21 cellular contexts compared by ENCODE assay signal in genomic region chr4:72383439-72383838, GRCh38.
"Had no signal": no experiment of that assay in that cellular context is flagged by ENCODE, and none has a peak within 500 bp of the region (broad histone marks: within the 10 kb centered on the region; RNA-seq: fewer than 3 reads in every experiment).

No MANE protein-coding gene starts in this region.

- ATAC-seq: activated CD8-positive, alpha-beta T cell treated with anti-CD3 and anti-CD28 coated beads for 36 hours; activated T-helper 17 cell treated with anti-CD3 and anti-CD28 coated beads, Interleukin-2, amount 50 U/mL, for 72 hours; foreskin keratinocyte; left lobe of liver; natural killer cell treated with Interleukin-12 subunit alpha and Interleukin-12 subunit beta and Interleukin-15 and Interleukin-18, amount 100 ng/mL, for 72 hours; stimulated activated naive B cell treated with anti-CD40 and anti-IgM and Interleukin-4, amounts not matched to agents 10 μg/mL and 1 μg/mL and 100 μg/mL, for 72 hours had no signal

- H3K27me3 ChIP-seq: esophagus muscularis mucosa, foreskin keratinocyte, sigmoid colon had no signal

- H3K36me3 ChIP-seq: esophagus muscularis mucosa, sigmoid colon had no signal

- H3K4me3 Mint-ChIP-seq: activated B cell treated with CpG ODN at 0.5 μM for 24 hours; activated CD8-positive, alpha-beta T cell treated with anti-CD3 and anti-CD28 coated beads for 36 hours; activated naive CD8-positive, alpha-beta T cell treated with anti-CD3 and anti-CD28 coated beads, Interleukin-2, amount 10 ng/mL, durations not matched to agents 7 days and 5 days; activated T-helper 17 cell treated with anti-CD3 and anti-CD28 coated beads, Interleukin-2, amount 50 U/mL, for 72 hours; mesothelial cell of epicardium; natural killer cell treated with Interleukin-12 subunit alpha and Interleukin-12 subunit beta and Interleukin-15 and Interleukin-18, amount 100 ng/mL, for 72 hours; stimulated activated naive B cell treated with anti-CD40 and anti-IgM and Interleukin-4, amounts not matched to agents 10 μg/mL and 1 μg/mL and 100 μg/mL, for 72 hours; T-helper 2 cell treated with Interferon-gamma antibody and Interleukin-4, amounts not matched to agents 5 μg/mL and 100 μg/mL, for 36 hours had no signal

- H3K36me3 Mint-ChIP-seq: activated naive CD8-positive, alpha-beta T cell treated with anti-CD3 and anti-CD28 coated beads, Interleukin-2, amount 10 ng/mL, durations not matched to agents 7 days and 5 days; mesothelial cell of epicardium; natural killer cell treated with Interleukin-12 subunit alpha and Interleukin-12 subunit beta and Interleukin-15 and Interleukin-18, amount 100 ng/mL, for 72 hours; stimulated activated naive B cell treated with anti-CD40 and anti-IgM and Interleukin-4, amounts not matched to agents 10 μg/mL and 1 μg/mL and 100 μg/mL, for 72 hours had no signal

- H3K9me3 ChIP-seq: esophagus muscularis mucosa, sigmoid colon had no signal

- H3K4me1 ChIP-seq: esophagus muscularis mucosa, foreskin keratinocyte, sigmoid colon had no signal

- H3K27ac ChIP-seq: esophagus muscularis mucosa, foreskin keratinocyte, sigmoid colon had no signal

- H3K27me3 Mint-ChIP-seq: activated CD8-positive, alpha-beta T cell treated with anti-CD3 and anti-CD28 coated beads for 36 hours; activated naive CD8-positive, alpha-beta T cell treated with anti-CD3 and anti-CD28 coated beads, Interleukin-2, amount 10 ng/mL, durations not matched to agents 7 days and 5 days; activated T-helper 17 cell treated with anti-CD3 and anti-CD28 coated beads, Interleukin-2, amount 50 U/mL, for 72 hours; natural killer cell treated with Interleukin-12 subunit alpha and Interleukin-12 subunit beta and Interleukin-15 and Interleukin-18, amount 100 ng/mL, for 72 hours; stimulated activated naive B cell treated with anti-CD40 and anti-IgM and Interleukin-4, amounts not matched to agents 10 μg/mL and 1 μg/mL and 100 μg/mL, for 72 hours had no signal

- H3K4me1 Mint-ChIP-seq: activated B cell treated with CpG ODN at 0.5 μM for 24 hours; activated naive CD8-positive, alpha-beta T cell treated with anti-CD3 and anti-CD28 coated beads, Interleukin-2, amount 10 ng/mL, durations not matched to agents 7 days and 5 days; activated T-helper 17 cell treated with anti-CD3 and anti-CD28 coated beads, Interleukin-2, amount 50 U/mL, for 72 hours; stimulated activated naive B cell treated with anti-CD40 and anti-IgM and Interleukin-4, amounts not matched to agents 10 μg/mL and 1 μg/mL and 100 μg/mL, for 72 hours had no signal

- H3K27ac Mint-ChIP-seq: activated B cell treated with CpG ODN at 0.5 μM for 24 hours; activated CD8-positive, alpha-beta T cell treated with anti-CD3 and anti-CD28 coated beads for 36 hours; activated naive CD8-positive, alpha-beta T cell treated with anti-CD3 and anti-CD28 coated beads, Interleukin-2, amount 10 ng/mL, durations not matched to agents 7 days and 5 days; activated T-helper 17 cell treated with anti-CD3 and anti-CD28 coated beads, Interleukin-2, amount 50 U/mL, for 72 hours; mesothelial cell of epicardium; natural killer cell treated with Interleukin-12 subunit alpha and Interleukin-12 subunit beta and Interleukin-15 and Interleukin-18, amount 100 ng/mL, for 72 hours; stimulated activated naive B cell treated with anti-CD40 and anti-IgM and Interleukin-4, amounts not matched to agents 10 μg/mL and 1 μg/mL and 100 μg/mL, for 72 hours; T-helper 2 cell treated with Interferon-gamma antibody and Interleukin-4, amounts not matched to agents 5 μg/mL and 100 μg/mL, for 36 hours had no signal

- DNase-seq: activated B cell treated with CpG ODN at 0.5 μM for 24 hours; activated CD4-positive, alpha-beta T cell treated with anti-CD3 and anti-CD28 coated beads for 48 hours; activated CD8-positive, alpha-beta T cell treated with anti-CD3 and anti-CD28 coated beads for 36 hours; activated naive CD4-positive, alpha-beta T cell; activated naive CD8-positive, alpha-beta T cell treated with anti-CD3 and anti-CD28 coated beads, Interleukin-2, amount 10 ng/mL, durations not matched to agents 7 days and 5 days; activated T-cell treated with anti-CD3 and anti-CD28 coated beads, Interleukin-2, amount 50 U/mL, for 1 hour; anterior cingulate cortex; effector CD8-positive, alpha-beta T cell; foreskin keratinocyte; glutamatergic neuron; hippocampal formation; islet precursor cell; sigmoid colon; stimulated activated naive B cell treated with anti-CD40 and anti-IgM and Interleukin-4, amounts not matched to agents 10 μg/mL and 1 μg/mL and 100 μg/mL, for 72 hours had no signal

- H3K9me3 Mint-ChIP-seq: activated B cell treated with CpG ODN at 0.5 μM for 24 hours; activated CD8-positive, alpha-beta T cell treated with anti-CD3 and anti-CD28 coated beads for 36 hours; activated naive CD8-positive, alpha-beta T cell treated with anti-CD3 and anti-CD28 coated beads, Interleukin-2, amount 10 ng/mL, durations not matched to agents 7 days and 5 days; activated T-helper 17 cell treated with anti-CD3 and anti-CD28 coated beads, Interleukin-2, amount 50 U/mL, for 72 hours; mesothelial cell of epicardium; natural killer cell treated with Interleukin-12 subunit alpha and Interleukin-12 subunit beta and Interleukin-15 and Interleukin-18, amount 100 ng/mL, for 72 hours; stimulated activated naive B cell treated with anti-CD40 and anti-IgM and Interleukin-4, amounts not matched to agents 10 μg/mL and 1 μg/mL and 100 μg/mL, for 72 hours; T-helper 2 cell treated with Interferon-gamma antibody and Interleukin-4, amounts not matched to agents 5 μg/mL and 100 μg/mL, for 36 hours had no signal

- H3K4me3 ChIP-seq: esophagus muscularis mucosa, lung, sigmoid colon had no signal
